ENCODE assay signal across 20 cellular contexts in the genomic region with DNA sequence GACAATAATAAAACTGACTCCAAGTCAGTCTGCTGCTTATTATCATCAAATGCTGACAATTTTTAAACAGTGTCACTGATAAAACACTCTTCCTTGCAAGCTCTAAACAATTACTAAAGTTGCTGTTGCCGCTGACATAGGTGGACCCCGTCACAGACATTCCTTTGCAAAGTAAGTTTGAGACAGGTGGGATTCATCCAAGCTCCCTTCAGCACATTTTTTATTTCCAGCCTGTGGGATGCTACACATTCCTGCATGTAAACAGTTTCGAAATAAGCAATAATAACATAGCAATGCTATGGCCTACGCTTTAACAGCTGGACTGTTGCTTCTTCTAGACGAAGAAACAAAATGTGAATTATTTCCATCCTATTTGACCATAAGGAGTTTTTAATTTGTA.
DNase-seq lines count a peak whose midpoint lies in the region; ATAC-seq and TF ChIP-seq lines count a peak whose summit lies in the region.
"Had no signal": no experiment of that assay in that cellular context is flagged by ENCODE, and none has a peak within 500 bp of the region (broad histone marks: within the 10 kb centered on the region; RNA-seq: fewer than 3 reads in every experiment).

No MANE protein-coding gene starts in this region.

- no peak for DNase-seq in HFFc6
- DNase-seq in amniotic epithelial cell (ENCODE audit: low read depth) = peak; percentile 79
- no peak for DNase-seq in smooth muscle cell (lab: John Stamatoyannopoulos, UW; ENCODE audit: unreplicated experiment)
- no peak for DNase-seq in NCI-H187 (lab: John Stamatoyannopoulos, UW)
- DNase-seq in activated naive CD4-positive, alpha-beta T cell treated with anti-CD3 and anti-CD28 coated beads, Interleukin-2, amount 10 ng/mL, durations not matched to agents 7 days and 5 days = no peak
- DNase-seq in omental fat pad (ENCODE audit: low spot score) = no peak
- DNase-seq in activated CD4-positive, alpha-beta T cell treated with anti-CD3 and anti-CD28 coated beads for 36 hours = no peak
- DNase-seq: activated CD4-positive, alpha-beta T cell treated with anti-CD3 and anti-CD28 coated beads for 48 hours; activated T-cell treated with anti-CD3 and anti-CD28 coated beads for 4 hours; central memory CD4-positive, alpha-beta T cell; effector memory CD8-positive, alpha-beta T cell; NCI-H1436 treated with DMSO at 0.1 percent for 48 hours; NCI-H226; nephron progenitor cell; stimulated activated CD4-positive, alpha-beta T cell treated with anti-CD3 and anti-CD28 coated beads, Interleukin-2, amount 100 ng/mL, for 24 hours had no signal

- H3K27ac ChIP-seq in gastroesophageal sphincter (peak overlapping the region; percentile 64 to 83 (median 74)), smooth muscle cell (ENCODE audit: low read depth) (peak overlapping the region; percentile 82)

- CTCF ChIA-PET in activated naive CD4-positive, alpha-beta T cell treated with anti-CD3 and anti-CD28 coated beads, Interleukin-2, amount 10 ng/mL, durations not matched to agents 7 days and 5 days (lab: Charles Lee) = interaction anchor here (0.9 kb wide), 1 partner anchor 40 kb away, joined by 3 read pairs; no protein-coding TSS in a partner anchor
- CTCF ChIA-PET in activated CD4-positive, alpha-beta T cell treated with anti-CD3 and anti-CD28 coated beads for 36 hours (lab: Charles Lee) = interaction anchor here (0.6 to 1.8 kb wide), 5 partner anchors 10 to 110 kb away, joined by 3 to 4 read pairs (median 3); no protein-coding TSS in a partner anchor

- H3K4me2 ChIP-seq in smooth muscle cell = peak overlapping the region; percentile 59

- no peaks in the 10 kb centered on the region for H3K9me3 Mint-ChIP-seq in HFFc6
- peaks cover 2% of the 10 kb centered on the region for H3K9me3 Mint-ChIP-seq in activated naive CD4-positive, alpha-beta T cell treated with anti-CD3 and anti-CD28 coated beads, Interleukin-2, amount 10 ng/mL, durations not matched to agents 7 days and 5 days
- no peaks in the 10 kb centered on the region for H3K9me3 Mint-ChIP-seq in activated CD4-positive, alpha-beta T cell treated with anti-CD3 and anti-CD28 coated beads for 36 hours (ENCODE audit: low read depth)
- H3K9me3 Mint-ChIP-seq: activated naive CD4-positive, alpha-beta T cell treated with anti-CD3 and anti-CD28 coated beads, Interleukin-2, amount 50 U/mL, for 24 hours; effector memory CD8-positive, alpha-beta T cell; nephron progenitor cell; T-helper 2 cell treated with Interferon-gamma antibody and Interleukin-4, amounts not matched to agents 5 μg/mL and 100 μg/mL, for 36 hours had no signal

- TF ChIP-seq POLR2A in gastroesophageal sphincter (IDR thresholded peaks at IDR 0.05) = no peak

- H3K4me3 ChIP-seq in gastroesophageal sphincter (no peak overlapping the region), smooth muscle cell (no peak overlapping the region)
- H3K4me3 ChIP-seq: lung had no signal

- no peaks in the 10 kb centered on the region for H4K20me1 ChIP-seq in smooth muscle cell (ENCODE audit: low read depth)

- no peak for TF ChIP-seq EP300 in gastroesophageal sphincter (IDR thresholded peaks at IDR 0.05)

- no peak overlapping the region for H3K4me3 Mint-ChIP-seq in HFFc6
- H3K4me3 Mint-ChIP-seq in activated naive CD4-positive, alpha-beta T cell treated with anti-CD3 and anti-CD28 coated beads, Interleukin-2, amount 10 ng/mL, durations not matched to agents 7 days and 5 days = no peak overlapping the region
- H3K4me3 Mint-ChIP-seq in activated CD4-positive, alpha-beta T cell treated with anti-CD3 and anti-CD28 coated beads for 36 hours = no peak overlapping the region
- H3K4me3 Mint-ChIP-seq: activated naive CD4-positive, alpha-beta T cell treated with anti-CD3 and anti-CD28 coated beads, Interleukin-2, amount 50 U/mL, for 24 hours; effector memory CD8-positive, alpha-beta T cell; nephron progenitor cell; T-helper 2 cell treated with Interferon-gamma antibody and Interleukin-4, amounts not matched to agents 5 μg/mL and 100 μg/mL, for 36 hours had no signal

- no peak overlapping the region for H2AFZ ChIP-seq in smooth muscle cell (ENCODE audit: low read depth)

- no peaks in the 10 kb centered on the region for H3K9me3 ChIP-seq in gastroesophageal sphincter
- H3K9me3 ChIP-seq in smooth muscle cell (replicated peaks; ENCODE audit: low read depth) = no peaks in the 10 kb centered on the region
- H3K9me3 ChIP-seq: BE2C had no signal

- POLR2A ChIA-PET in activated CD4-positive, alpha-beta T cell treated with anti-CD3 and anti-CD28 coated beads for 36 hours (lab: Charles Lee) = no interaction called here

- H3K27me3 Mint-ChIP-seq in HFFc6 (ENCODE audit: insufficient read depth) = no peaks in the 10 kb centered on the region; the same call in 1 of the 2 replicates
- H3K27me3 Mint-ChIP-seq in activated naive CD4-positive, alpha-beta T cell treated with anti-CD3 and anti-CD28 coated beads, Interleukin-2, amount 10 ng/mL, durations not matched to agents 7 days and 5 days = peaks cover 5% of the 10 kb centered on the region
- no peaks in the 10 kb centered on the region for H3K27me3 Mint-ChIP-seq in activated CD4-positive, alpha-beta T cell treated with anti-CD3 and anti-CD28 coated beads for 36 hours
- H3K27me3 Mint-ChIP-seq: activated naive CD4-positive, alpha-beta T cell treated with anti-CD3 and anti-CD28 coated beads, Interleukin-2, amount 50 U/mL, for 24 hours; effector memory CD8-positive, alpha-beta T cell had no signal

- ATAC-seq in gastroesophageal sphincter = no peak
- ATAC-seq in omental fat pad (ENCODE audit: low FRiP score) = no peak
- no peak for ATAC-seq in activated CD4-positive, alpha-beta T cell treated with anti-CD3 and anti-CD28 coated beads for 36 hours
- ATAC-seq: effector memory CD8-positive, alpha-beta T cell had no signal

- H3K4me1 ChIP-seq in gastroesophageal sphincter (peaks cover 15 to 35% (median 22%) of the 10 kb centered on the region in 3 donors), smooth muscle cell (ENCODE audit: low read depth) (peaks cover 29% of the 10 kb centered on the region)

- peak overlapping the region; percentile 68; the same call in 1 of the 2 replicates for H3K27ac Mint-ChIP-seq in HFFc6
- no peak overlapping the region for H3K27ac Mint-ChIP-seq in activated naive CD4-positive, alpha-beta T cell treated with anti-CD3 and anti-CD28 coated beads, Interleukin-2, amount 10 ng/mL, durations not matched to agents 7 days and 5 days
- no peak overlapping the region for H3K27ac Mint-ChIP-seq in activated CD4-positive, alpha-beta T cell treated with anti-CD3 and anti-CD28 coated beads for 36 hours
- H3K27ac Mint-ChIP-seq: activated naive CD4-positive, alpha-beta T cell treated with anti-CD3 and anti-CD28 coated beads, Interleukin-2, amount 50 U/mL, for 24 hours; effector memory CD8-positive, alpha-beta T cell; nephron progenitor cell; T-helper 2 cell treated with Interferon-gamma antibody and Interleukin-4, amounts not matched to agents 5 μg/mL and 100 μg/mL, for 36 hours had no signal

- intact Hi-C loops in activated CD4-positive, alpha-beta T cell treated with anti-CD3 and anti-CD28 coated beads for 36 hours (cut with DNase I, micrococcal nuclease) = no loop called here

- H3K9ac ChIP-seq in smooth muscle cell (ENCODE audit: low read depth) = peak overlapping the region; percentile 32

- no peak for TF ChIP-seq CTCF in HFFc6 (IDR thresholded peaks at IDR 0.05)
- no peak for TF ChIP-seq CTCF in gastroesophageal sphincter (IDR thresholded peaks at IDR 0.05)
- no peak for TF ChIP-seq CTCF in smooth muscle cell (IDR thresholded peaks at IDR 0.05; ENCODE audit: borderline replicate concordance, insufficient read depth, poor library complexity, severe bottlenecking)
- no peak for TF ChIP-seq CTCF in omental fat pad (IDR thresholded peaks at IDR 0.05)

- H3K27me3 ChIP-seq in gastroesophageal sphincter (no peaks in the 10 kb centered on the region), smooth muscle cell (ENCODE audit: low read depth) (no peaks in the 10 kb centered on the region)
- H3K27me3 ChIP-seq: BE2C had no signal

- H3K36me3 Mint-ChIP-seq in HFFc6 (ENCODE audit: low read depth) = no peaks in the 10 kb centered on the region
- H3K36me3 Mint-ChIP-seq in activated naive CD4-positive, alpha-beta T cell treated with anti-CD3 and anti-CD28 coated beads, Interleukin-2, amount 10 ng/mL, durations not matched to agents 7 days and 5 days = no peaks in the 10 kb centered on the region
- H3K36me3 Mint-ChIP-seq in activated CD4-positive, alpha-beta T cell treated with anti-CD3 and anti-CD28 coated beads for 36 hours (ENCODE audit: low read depth) = no peaks in the 10 kb centered on the region
- H3K36me3 Mint-ChIP-seq: activated naive CD4-positive, alpha-beta T cell treated with anti-CD3 and anti-CD28 coated beads, Interleukin-2, amount 50 U/mL, for 24 hours had no signal

- 16 to 47% methylated on average over 5 of the region's 5 CpGs for WGBS in gastroesophageal sphincter (ENCODE audit: low coverage in 1 of 2), 2 donors
- WGBS in smooth muscle cell (ENCODE audit: low lambda C conversion rate) = 7% methylated on average over 5 of the region's 5 CpGs

- H3K79me2 ChIP-seq in smooth muscle cell (ENCODE audit: low read depth) = no peaks in the 10 kb centered on the region

- H3K36me3 ChIP-seq in gastroesophageal sphincter = no peaks in the 10 kb centered on the region
- H3K36me3 ChIP-seq in smooth muscle cell (ENCODE audit: low read depth) = no peaks in the 10 kb centered on the region
- H3K36me3 ChIP-seq: BE2C had no signal

- peaks cover 14% of the 10 kb centered on the region for H3F3A ChIP-seq in smooth muscle cell (ENCODE audit: low read depth)

- H3K4me1 Mint-ChIP-seq in HFFc6 (ENCODE audit: low read depth) = peaks cover 40% of the 10 kb centered on the region
- no peaks in the 10 kb centered on the region for H3K4me1 Mint-ChIP-seq in activated naive CD4-positive, alpha-beta T cell treated with anti-CD3 and anti-CD28 coated beads, Interleukin-2, amount 10 ng/mL, durations not matched to agents 7 days and 5 days
- peaks cover 4% of the 10 kb centered on the region for H3K4me1 Mint-ChIP-seq in activated CD4-positive, alpha-beta T cell treated with anti-CD3 and anti-CD28 coated beads for 36 hours
- H3K4me1 Mint-ChIP-seq: activated naive CD4-positive, alpha-beta T cell treated with anti-CD3 and anti-CD28 coated beads, Interleukin-2, amount 50 U/mL, for 24 hours had no signal
